Comparison of ENCODE assay signal across 16 cellular contexts in genomic region chr3:133238015-133238414, GRCh38.
"Had no signal": no experiment of that assay in that cellular context is flagged by ENCODE, and none has a peak within 500 bp of the region (broad histone marks: within the 10 kb centered on the region; RNA-seq: fewer than 3 reads in every experiment).

No MANE protein-coding gene starts in this region.

- H3K27me3 ChIP-seq: colonic mucosa, esophagus muscularis mucosa, tibial artery, uterus had no signal

- H3K36me3 ChIP-seq: colonic mucosa, esophagus muscularis mucosa, tibial artery, uterus had no signal

- H3K9me3 ChIP-seq: colonic mucosa, esophagus muscularis mucosa, tibial artery, uterus had no signal

- H3K4me1 ChIP-seq: colonic mucosa, tibial artery, uterus had no signal

- H3K27ac ChIP-seq: colonic mucosa, esophagus muscularis mucosa, tibial artery, uterus had no signal

- DNase-seq: activated CD4-positive, CD25-positive, alpha-beta regulatory T cell treated with anti-CD3 and anti-CD28 coated beads, Interleukin-2, amount 50 U/mL, for 72 hours; activated naive CD8-positive, alpha-beta T cell treated with anti-CD3 and anti-CD28 coated beads for 36 hours; colonic mucosa; foreskin melanocyte; naive B cell; posterior cingulate gyrus; retina; stimulated activated CD4-positive, alpha-beta T cell treated with anti-CD3 and anti-CD28 coated beads, Interleukin-15, amount 100 ng/mL, for 24 hours; stimulated activated CD4-positive, alpha-beta T cell treated with anti-CD3 and anti-CD28 coated beads, Interleukin-4, amount 100 ng/mL, for 1 hour; stimulated activated naive B cell treated with anti-CD40 and anti-IgM and Interleukin-4, amounts not matched to agents 10 μg/mL and 1 μg/mL and 100 μg/mL, for 72 hours; T-cell; T1000; tibial artery; uterus had no signal

- H3K4me3 ChIP-seq: colonic mucosa, esophagus muscularis mucosa, skin epidermis, tibial artery, uterus had no signal
